In the genomic region with DNA sequence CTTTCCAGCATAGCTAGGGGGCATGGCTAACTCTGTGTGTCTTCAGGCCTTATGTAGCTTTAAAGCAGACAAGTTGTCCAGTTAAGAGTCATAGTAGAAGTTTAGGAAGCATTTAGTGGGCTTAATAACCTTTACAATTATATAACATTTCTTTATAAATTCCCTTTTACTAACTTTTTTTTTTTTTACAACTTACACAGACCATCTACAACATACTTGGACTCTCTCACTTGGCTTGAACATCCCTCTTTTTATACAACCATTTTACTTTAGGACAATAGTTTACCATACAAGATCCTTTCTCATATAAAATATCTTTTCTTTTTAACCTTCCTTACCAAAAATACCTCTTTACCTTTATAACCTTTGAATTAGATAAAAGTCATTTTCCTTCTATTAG, we compare ENCODE assay signal across 1 cellular context.
A peak's percentile ranks its signal among the peaks of the same experiment; 100 is the strongest.
TF ChIP-seq lines count a peak whose summit lies in the region.

No MANE protein-coding gene starts in this region.

TF ChIP-seq in HCT116, 20 proteins besides CTCF, POLR2A, EP300 and RAD21:
- TF ChIP-seq ZNF274 (IDR thresholded peaks at IDR 0.05; ENCODE audit: low read depth, low read length) (no peak), CBX3 (IDR thresholded peaks at IDR 0.05; ENCODE audit: low read depth) (peak; percentile 52; the same call in 1 of the 2 replicates)
